In genomic region chr4:165439981-165440380, GRCh38 we compare ENCODE assay signal across 25 cellular contexts.
DNase-seq lines count a peak whose midpoint lies in the region; ATAC-seq and TF ChIP-seq lines count a peak whose summit lies in the region.
"Had no signal": no experiment of that assay in that cellular context is flagged by ENCODE, and none has a peak within 500 bp of the region (broad histone marks: within the 10 kb centered on the region; RNA-seq: fewer than 3 reads in every experiment).

No MANE protein-coding gene starts in this region.

- no peak overlapping the region for H4K8ac ChIP-seq in trophoblast cell (ENCODE audit: low read depth, low read length)

- no peaks in the 10 kb centered on the region for H3K9me3 ChIP-seq in SK-N-SH
- peaks cover 2% of the 10 kb centered on the region for H3K9me3 ChIP-seq in trophoblast cell (ENCODE audit: insufficient read depth, low read depth, low read length)
- H3K9me3 ChIP-seq: ascending aorta, HAP-1 had no signal

- H3K23ac ChIP-seq in trophoblast cell (ENCODE audit: low read length): no peak overlapping the region

- CTCF ChIA-PET in SK-N-SH (lab: Yijun Ruan, JAX): interaction anchor here (1.0 to 1.5 kb wide), 3 partner anchors 14 to 84 kb away, joined by 3 to 5 read pairs (median 3); partner anchors contain the start of gene CPE
- CTCF ChIA-PET in activated CD4-positive, alpha-beta memory T cell treated with anti-CD3 and anti-CD28 coated beads, Interleukin-2, amount 10 ng/mL, durations not matched to agents 7 days and 5 days (lab: Charles Lee): interaction anchor here (0.7 kb wide), 1 partner anchor 309 kb away, joined by 3 read pairs; no protein-coding TSS in a partner anchor

- no peak overlapping the region for H4K91ac ChIP-seq in trophoblast cell (ENCODE audit: low read depth, low read length)

- no peaks in the 10 kb centered on the region for H3K79me1 ChIP-seq in trophoblast cell (ENCODE audit: low read length)

- TF ChIP-seq CTCF in SK-N-SH (IDR thresholded peaks at IDR 0.05): no peak

- no peak for TF ChIP-seq RAD21 in SK-N-SH (IDR thresholded peaks at IDR 0.05; ENCODE audit: low read length)

- H3K4me2 ChIP-seq in SK-N-SH (peak overlapping the region; percentile 44; the same call in 1 of the 2 replicates), trophoblast cell (ENCODE audit: low read length) (peak overlapping the region; percentile 13)

- H4K12ac ChIP-seq in trophoblast cell (ENCODE audit: low read depth, low read length): no peak overlapping the region

- no peaks in the 10 kb centered on the region for H3K27me3 Mint-ChIP-seq in activated CD4-positive, alpha-beta memory T cell treated with anti-CD3 and anti-CD28 coated beads, Interleukin-2, amount 10 ng/mL, durations not matched to agents 7 days and 5 days
- H3K27me3 Mint-ChIP-seq: dendritic cell treated with granulocyte-macrophage colony-stimulating factor and Interleukin-4, amounts not matched to agents 40 ng/mL and 50 ng/mL, for 4 days; progenitor cell of endocrine pancreas had no signal

- H2BK5ac ChIP-seq in trophoblast cell (ENCODE audit: low read depth, low read length, poor library complexity): no peak overlapping the region

- no peak overlapping the region for H3K14ac ChIP-seq in trophoblast cell (ENCODE audit: low read length)

- no peak overlapping the region for H3K4me3 ChIP-seq in SK-N-SH (ENCODE audit: low read depth in 2 of 2, low read length in 1 of 2)
- no peak overlapping the region for H3K4me3 ChIP-seq in trophoblast cell (ENCODE audit: low read depth, low read length)
- H3K4me3 ChIP-seq: ascending aorta, HAP-1 had no signal

- H3K79me2 ChIP-seq in SK-N-SH (ENCODE audit: insufficient read depth): no peaks in the 10 kb centered on the region
- H3K79me2 ChIP-seq in trophoblast cell (ENCODE audit: control insufficient read depth, insufficient read depth, low read length, poor library complexity): no peaks in the 10 kb centered on the region

- H3K27ac ChIP-seq in SK-N-SH (ENCODE audit: low read depth in 2 of 2, low read length in 1 of 2): peak overlapping the region in 1 of 2 experiments; percentile 77; a peak in 2 of 4 replicates
- peak overlapping the region; percentile 49 for H3K27ac ChIP-seq in cingulate gyrus (ENCODE audit: low read depth, low read length)
- peak overlapping the region; percentile 34 for H3K27ac ChIP-seq in trophoblast cell (ENCODE audit: low read depth, low read length)
- H3K27ac ChIP-seq: 22Rv1, ascending aorta, C4-2B, epithelial cell of prostate had no signal

- DNase-seq in DMS 273 (lab: John Stamatoyannopoulos, UW; ENCODE audit: unreplicated experiment): peak; percentile 35
- DNase-seq in DMS 273 treated with DMSO at 0.1 percent for 48 hours (lab: John Stamatoyannopoulos, UW): no peak
- no peak for DNase-seq in SK-N-SH
- DNase-seq in trophoblast cell: no peak
- no peak for DNase-seq in activated CD4-positive, alpha-beta memory T cell treated with anti-CD3 and anti-CD28 coated beads, Interleukin-2, amount 10 ng/mL, durations not matched to agents 7 days and 5 days
- DNase-seq: activated CD8-positive, alpha-beta T cell treated with anti-CD3 and anti-CD28 coated beads for 36 hours; activated naive CD4-positive, alpha-beta T cell treated with anti-CD3 and anti-CD28 coated beads for 36 hours; activated T-cell treated with anti-CD3 and anti-CD28 coated beads, Interleukin-2, amount 50 U/mL, for 24 hours; DMS153; KBM-7; natural killer cell; NCI-H2107; NCI-H774; stimulated activated CD4-positive, alpha-beta T cell treated with anti-CD3 and anti-CD28 coated beads, Interleukin-4, amount 100 ng/mL, for 1 hour had no signal

- H3F3A ChIP-seq in SK-N-SH (replicated peaks; ENCODE audit: insufficient read depth): no peaks in the 10 kb centered on the region

- H3K4me3 Mint-ChIP-seq in activated CD4-positive, alpha-beta memory T cell treated with anti-CD3 and anti-CD28 coated beads, Interleukin-2, amount 10 ng/mL, durations not matched to agents 7 days and 5 days: no peak overlapping the region
- H3K4me3 Mint-ChIP-seq: activated CD8-positive, alpha-beta T cell treated with anti-CD3 and anti-CD28 coated beads for 36 hours; activated naive CD4-positive, alpha-beta T cell treated with anti-CD3 and anti-CD28 coated beads for 36 hours; activated T-cell treated with anti-CD3 and anti-CD28 coated beads, Interleukin-2, amount 50 U/mL, for 24 hours; dendritic cell treated with granulocyte-macrophage colony-stimulating factor and Interleukin-4, amounts not matched to agents 40 ng/mL and 50 ng/mL, for 4 days; natural killer cell; WTC11 had no signal

- no peak overlapping the region for H3K18ac ChIP-seq in trophoblast cell (ENCODE audit: low read length)

- POLR2A ChIA-PET in SK-N-SH (lab: Yijun Ruan, JAX): no interaction called here
- POLR2A ChIA-PET in activated CD4-positive, alpha-beta memory T cell treated with anti-CD3 and anti-CD28 coated beads, Interleukin-2, amount 10 ng/mL, durations not matched to agents 7 days and 5 days (lab: Charles Lee): no interaction called here

- H2BK12ac ChIP-seq in trophoblast cell (ENCODE audit: low read length): no peak overlapping the region

- no peak overlapping the region for H3K4ac ChIP-seq in trophoblast cell (ENCODE audit: low read depth, low read length)

- no peaks in the 10 kb centered on the region for H3K9me2 ChIP-seq in SK-N-SH

- 3% methylated on average over 1 of the region's 1 CpG for WGBS in SK-N-SH (ENCODE audit: low lambda C conversion rate)
- no CpG with 5 or more reads among the region's 1 CpG for whole genome bisulfite sequencing in trophoblast cell (ENCODE audit: extremely low coverage, insufficient coverage, insufficient read length)

- H3K27me3 ChIP-seq in SK-N-SH (ENCODE audit: insufficient read depth): no peaks in the 10 kb centered on the region
- H3K27me3 ChIP-seq in trophoblast cell (ENCODE audit: insufficient read depth, low read length): no peaks in the 10 kb centered on the region
- H3K27me3 ChIP-seq: ascending aorta had no signal

- no peak for TF ChIP-seq EP300 in SK-N-SH (IDR thresholded peaks at IDR 0.05; ENCODE audit: borderline replicate concordance in 1 of 2, low read depth in 1 of 2, low read length in 1 of 2)

- no peak overlapping the region for H3K9ac ChIP-seq in SK-N-SH
- no peak overlapping the region for H3K9ac ChIP-seq in trophoblast cell (ENCODE audit: low read length)

- H2AFZ ChIP-seq in SK-N-SH (ENCODE audit: low read depth) (no peak overlapping the region), trophoblast cell (ENCODE audit: insufficient read depth, low read length, poor library complexity) (no peak overlapping the region)

- no peak overlapping the region for H2AK5ac ChIP-seq in trophoblast cell (ENCODE audit: low read length)

- no peaks in the 10 kb centered on the region for H3K9me3 Mint-ChIP-seq in activated CD4-positive, alpha-beta memory T cell treated with anti-CD3 and anti-CD28 coated beads, Interleukin-2, amount 10 ng/mL, durations not matched to agents 7 days and 5 days
- H3K9me3 Mint-ChIP-seq: activated CD8-positive, alpha-beta T cell treated with anti-CD3 and anti-CD28 coated beads for 36 hours; activated naive CD4-positive, alpha-beta T cell treated with anti-CD3 and anti-CD28 coated beads for 36 hours; activated T-cell treated with anti-CD3 and anti-CD28 coated beads, Interleukin-2, amount 50 U/mL, for 24 hours; dendritic cell treated with granulocyte-macrophage colony-stimulating factor and Interleukin-4, amounts not matched to agents 40 ng/mL and 50 ng/mL, for 4 days; natural killer cell; WTC11 had no signal

- no peaks in the 10 kb centered on the region for H3K36me3 Mint-ChIP-seq in activated CD4-positive, alpha-beta memory T cell treated with anti-CD3 and anti-CD28 coated beads, Interleukin-2, amount 10 ng/mL, durations not matched to agents 7 days and 5 days (ENCODE audit: low read depth)
- H3K36me3 Mint-ChIP-seq: natural killer cell, WTC11 had no signal

- ATAC-seq in HG03432 (IDR thresholded peaks at IDR 0.05; ENCODE audit: unreplicated experiment) (no peak), GM18502 (IDR thresholded peaks at IDR 0.05; ENCODE audit: poor library complexity, unreplicated experiment) (no peak)
- ATAC-seq: activated CD8-positive, alpha-beta T cell treated with anti-CD3 and anti-CD28 coated beads for 36 hours; natural killer cell had no signal

- no peak overlapping the region for H2BK120ac ChIP-seq in trophoblast cell (ENCODE audit: insufficient read depth, low read length, poor library complexity)

- H3K36me3 ChIP-seq in SK-N-SH (replicated peaks in 1 of 2; ENCODE audit: control insufficient read depth in 1 of 2, insufficient read depth in 2 of 2, low read length in 1 of 2): no peaks in the 10 kb centered on the region
- H3K36me3 ChIP-seq in trophoblast cell (ENCODE audit: control insufficient read depth in 1 of 2, insufficient read depth in 2 of 2, low read length in 2 of 2): no peaks in the 10 kb centered on the region
- H3K36me3 ChIP-seq: ascending aorta, HAP-1 had no signal

- no peaks in the 10 kb centered on the region for H3K4me1 Mint-ChIP-seq in activated CD4-positive, alpha-beta memory T cell treated with anti-CD3 and anti-CD28 coated beads, Interleukin-2, amount 10 ng/mL, durations not matched to agents 7 days and 5 days
- H3K4me1 Mint-ChIP-seq: natural killer cell had no signal

- no peak overlapping the region for H3K27ac Mint-ChIP-seq in activated CD4-positive, alpha-beta memory T cell treated with anti-CD3 and anti-CD28 coated beads, Interleukin-2, amount 10 ng/mL, durations not matched to agents 7 days and 5 days
- H3K27ac Mint-ChIP-seq: activated CD8-positive, alpha-beta T cell treated with anti-CD3 and anti-CD28 coated beads for 36 hours; activated naive CD4-positive, alpha-beta T cell treated with anti-CD3 and anti-CD28 coated beads for 36 hours; activated T-cell treated with anti-CD3 and anti-CD28 coated beads, Interleukin-2, amount 50 U/mL, for 24 hours; dendritic cell treated with granulocyte-macrophage colony-stimulating factor and Interleukin-4, amounts not matched to agents 40 ng/mL and 50 ng/mL, for 4 days; natural killer cell; progenitor cell of endocrine pancreas; WTC11 had no signal

- no peaks in the 10 kb centered on the region for H4K20me1 ChIP-seq in SK-N-SH (ENCODE audit: insufficient read depth)

- H3K4me1 ChIP-seq in SK-N-SH (ENCODE audit: control insufficient read depth in 1 of 2, insufficient read depth in 2 of 2, low read depth in 1 of 2, low read length in 1 of 2) (peaks cover 4 to 23% of the 10 kb centered on the region in 2 experiments; a peak in 3 of 4 replicates), trophoblast cell (ENCODE audit: control insufficient read depth in 1 of 2, insufficient read depth in 2 of 2, low read length in 2 of 2) (peaks cover 0 to 8% of the 10 kb centered on the region in 2 experiments)

TF ChIP-seq in SK-N-SH, 30 proteins besides CTCF, POLR2A, EP300 and RAD21 (continues in another document):
- TF ChIP-seq NFIC (IDR thresholded peaks at IDR 0.05; ENCODE audit: borderline replicate concordance) (no peak), RCOR1 (IDR thresholded peaks at IDR 0.05; ENCODE audit: low read length) (no peak), TAF1 (IDR thresholded peaks at IDR 0.05; ENCODE audit: borderline replicate concordance, low read depth, low read length) (no peak), MEF2A (IDR thresholded peaks at IDR 0.05; ENCODE audit: borderline replicate concordance, low read depth) (no peak)
